In genomic region chr6:24721461-24722215, GRCh38 we compare ENCODE assay signal across 8 cellular contexts. TPM values are rescaled to one million over a fixed set of nuclear protein-coding genes. Genes with fewer than 3 reads are reported as not detected.
DNase-seq lines count a peak whose midpoint lies in the region; ATAC-seq and TF ChIP-seq lines count a peak whose summit lies in the region.

No MANE protein-coding gene starts in this region.

- H3K27ac ChIP-seq in SJCRH30 (peak overlapping the region; percentile 96), vagina (peak overlapping the region; percentile 99)

- H3K36me3 Mint-ChIP-seq in Calu3 (ENCODE audit: insufficient read depth, unreplicated experiment), result peaks cover 51% of the 10 kb centered on the region

- TSS peak; percentile 97 for BruUV-seq in Calu3 (replicated peaks; lab: Mats Ljungman, UMichigan)

- peak overlapping the region; percentile 94 for H3K27ac Mint-ChIP-seq in Calu3 (ENCODE audit: unreplicated experiment)

- peaks cover 20% of the 10 kb centered on the region for H3K4me1 Mint-ChIP-seq in Calu3 (ENCODE audit: low read depth, unreplicated experiment)

- H3K9me3 ChIP-seq in SJCRH30 (replicated peaks), result no peaks in the 10 kb centered on the region
- H3K9me3 ChIP-seq in vagina, result no peaks in the 10 kb centered on the region

- CTCF ChIA-PET in Calu3 (lab: Charles Lee), result interaction anchor here (0.6 to 1.6 kb wide), 7 partner anchors 16 to 1951 kb away, joined by 3 to 14 read pairs (median 3); no protein-coding TSS in a partner anchor

- DNase-seq in Calu3 (no peak), SJCRH30 (no peak), midbrain (lab: John Stamatoyannopoulos, UW) (peak; percentile 95), vagina (ENCODE audit: extremely low spot score in 2 of 2) (no peak)
- peak; percentile 81 for DNase-seq in effector CD4-positive, alpha-beta T cell
- DNase-seq in activated CD4-positive, alpha-beta T cell treated with anti-CD3 and anti-CD28 coated beads, Interleukin-2, amount 50 U/mL, for 4 hours, result no peak

- H3K4me3 ChIP-seq in SJCRH30, result peak overlapping the region; percentile 84
- peak overlapping the region; percentile 60 to 93 for H3K4me3 ChIP-seq in vagina

- H3K36me3 ChIP-seq in SJCRH30, result 0 out of 2 replicates have a peak, but pooled peaks cover 3% of the 10 kb centered on the region
- no peaks in the 10 kb centered on the region for H3K36me3 ChIP-seq in vagina

- no peaks in the 10 kb centered on the region for H3K27me3 Mint-ChIP-seq in Calu3 (ENCODE audit: unreplicated experiment)

- H3K9me3 Mint-ChIP-seq in Calu3 (ENCODE audit: low read depth, unreplicated experiment), result no peaks in the 10 kb centered on the region

- no peaks in the 10 kb centered on the region for H3K27me3 ChIP-seq in SJCRH30
- no peaks in the 10 kb centered on the region for H3K27me3 ChIP-seq in vagina

- TF ChIP-seq CTCF in Calu3 (IDR thresholded peaks at IDR 0.05; ENCODE audit: unreplicated experiment) (no peak), vagina (IDR thresholded peaks at IDR 0.05) (no peak)

- H3K4me3 Mint-ChIP-seq in Calu3 (ENCODE audit: low read depth, unreplicated experiment), result peak overlapping the region; percentile 97

- TF ChIP-seq POLR2A in GM19193 (IDR thresholded peaks at IDR 0.05; ENCODE audit: extremely low read depth, insufficient read depth, insufficient read length) (peak; percentile 95), vagina (IDR thresholded peaks at IDR 0.05) (peak in 1 of 2 donors; percentile 50)

- ATAC-seq in HG03139 (IDR thresholded peaks at IDR 0.05; ENCODE audit: unreplicated experiment), result peak; percentile 41

- H3K4me1 ChIP-seq in SJCRH30, result 0 out of 2 replicates have a peak, but pooled peaks cover 3% of the 10 kb centered on the region
- peaks cover 24% of the 10 kb centered on the region for H3K4me1 ChIP-seq in vagina

- intact Hi-C loops in Calu3 (cut with micrococcal nuclease; ENCODE audit: unreplicated experiment) (no loop called here), vagina (cut with DNase I) (loop anchor here (2.0 kb wide), 1 partner anchor 55 kb away; the partner anchor contains the start of genes ACOT13 and TDP2)

RNA-seq across cellular contexts. Expression of gene C6orf62, which starts 2.7 kb away (rescaled TPM):
- total RNA-seq in Calu3 (2022) (334 and 370 TPM in 2 replicates), vagina (45.2 TPM)
- total RNA-seq in SJCRH30 (2014; rRNA removed; shearing (Covaris generic)), result 50.1 and 51.2 TPM in 2 replicates

RNA-seq across cellular contexts. Expression of gene GMNN, which starts 53.1 kb away (rescaled TPM):
- total RNA-seq in Calu3 (2022) (183 and 200 TPM in 2 replicates), vagina (13.5 TPM)
- 65.7 and 72.1 TPM in 2 replicates for total RNA-seq in SJCRH30 (2014; rRNA removed; shearing (Covaris generic))

RNA-seq across cellular contexts. Expression of gene ACOT13, which starts 54.8 kb away (rescaled TPM):
- total RNA-seq in Calu3 (2022) (74.5 and 78.9 TPM in 2 replicates), vagina (4.4 TPM)
- 8.6 and 10.1 TPM in 2 replicates for total RNA-seq in SJCRH30 (2014; rRNA removed; shearing (Covaris generic))

RNA-seq across cellular contexts. Expression of gene TDP2, which starts 54.9 kb away (rescaled TPM):
- total RNA-seq in Calu3 (2022) (71.7 and 72.9 TPM in 2 replicates), vagina (28.7 TPM)
- total RNA-seq in SJCRH30 (2014; rRNA removed; shearing (Covaris generic)), result 19.9 and 20.2 TPM in 2 replicates

Comparison
In these comparisons a context has a peak if more than half of its experiments do, and no peak if none do; other contexts are left out.
1. DNase-seq: peak in effector CD4-positive, alpha-beta T cell (single experiment) and midbrain (single experiment); none in Calu3 (single experiment), SJCRH30 (0 of 2), vagina (0 of 2) and activated CD4-positive, alpha-beta T cell treated with anti-CD3 and anti-CD28 coated beads, Interleukin-2, amount 50 U/mL, for 4 hours (0 of 2).